8 cellular contexts compared by ENCODE assay signal in the genomic region with DNA sequence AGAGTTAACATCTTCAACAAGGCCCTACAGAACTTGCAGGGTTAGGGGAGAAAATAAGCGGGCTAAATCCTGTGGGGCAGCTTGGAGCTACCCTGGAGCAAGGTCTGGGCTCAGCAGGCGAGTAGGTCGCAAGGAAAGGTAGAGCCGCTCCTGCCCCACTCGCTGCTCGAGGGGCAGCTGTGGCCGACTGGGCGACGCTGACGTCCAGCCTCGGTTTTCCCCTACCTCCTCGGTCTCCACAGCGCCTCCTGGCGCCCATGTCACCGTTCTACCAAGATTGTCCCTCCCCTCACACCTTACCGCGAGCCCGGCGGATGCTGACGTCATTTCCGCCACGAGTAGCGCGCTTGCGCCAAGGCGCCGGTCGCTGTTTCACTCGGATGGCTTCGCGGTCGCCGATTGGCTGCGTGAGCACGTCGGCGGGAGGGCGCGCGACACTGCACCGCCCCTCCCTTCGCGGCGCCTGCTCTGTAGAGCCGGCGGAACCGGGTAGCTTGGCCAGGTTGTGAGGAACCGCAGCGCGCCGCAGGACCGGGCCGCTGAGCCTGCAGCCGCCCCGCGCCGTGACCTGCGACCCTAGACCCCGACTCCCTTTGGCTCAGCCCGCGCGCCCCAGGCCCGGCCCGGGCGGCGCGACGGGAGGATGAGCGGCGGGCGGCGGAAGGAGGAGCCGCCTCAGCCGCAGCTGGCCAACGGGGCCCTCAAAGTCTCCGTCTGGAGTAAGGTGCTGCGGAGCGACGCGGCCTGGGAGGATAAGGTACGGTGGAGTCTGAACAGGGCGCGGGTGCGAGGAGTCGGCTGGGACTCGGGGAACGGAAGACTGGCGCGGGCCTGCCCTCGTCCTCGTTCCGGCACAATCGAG.
A peak's percentile ranks its signal among the peaks of the same experiment; 100 is the strongest.
DNase-seq lines count a peak whose midpoint lies in the region; ATAC-seq lines count a peak whose summit lies in the region.

A gene with protein sequence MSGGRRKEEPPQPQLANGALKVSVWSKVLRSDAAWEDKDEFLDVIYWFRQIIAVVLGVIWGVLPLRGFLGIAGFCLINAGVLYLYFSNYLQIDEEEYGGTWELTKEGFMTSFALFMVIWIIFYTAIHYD (plus strand): TSS at position 471 of the 862 bp plus-strand sequence. CDS start 173 bp downstream, at position 644.

- peaks cover 25% of the 10 kb centered on the region for H3K36me3 ChIP-seq in effector memory CD4-positive, alpha-beta T cell (ENCODE audit: control insufficient read depth, insufficient read depth, low read length)

- no peaks in the 10 kb centered on the region for H3K9me3 ChIP-seq in effector memory CD4-positive, alpha-beta T cell (ENCODE audit: control insufficient read depth, low read length)

- H3K27ac ChIP-seq in effector memory CD4-positive, alpha-beta T cell (ENCODE audit: insufficient read depth, low read length, poor library complexity, severe bottlenecking), result peak within 1 kb of the TSS; percentile 92

- peak within 1 kb of the TSS; percentile 92 for H3K4me3 ChIP-seq in effector memory CD4-positive, alpha-beta T cell (ENCODE audit: insufficient read depth, low read depth, low read length, poor library complexity, severe bottlenecking)

- H3K4me1 ChIP-seq in effector memory CD4-positive, alpha-beta T cell (ENCODE audit: control insufficient read depth, insufficient read depth, low read length, poor library complexity, severe bottlenecking), result peaks cover 14% of the 10 kb centered on the region

- H3K27me3 ChIP-seq in effector memory CD4-positive, alpha-beta T cell (replicated peaks; ENCODE audit: control insufficient read depth, insufficient read depth, low read length, poor library complexity, severe bottlenecking), result no peaks in the 10 kb centered on the region

- DNase-seq in CMK (ENCODE audit: low read depth), result peak; percentile 98
- peak; percentile 98 for DNase-seq in HS-27A (ENCODE audit: low read depth)
- DNase-seq in NK-92 (lab: John Stamatoyannopoulos, UW; ENCODE audit: unreplicated experiment), result peak; percentile 87
- peak; percentile 99 for DNase-seq in activated CD8-positive, alpha-beta memory T cell treated with anti-CD3 and anti-CD28 coated beads for 24 hours
- peak; percentile 98 to 99 (median 99) for DNase-seq in effector memory CD4-positive, alpha-beta T cell
- DNase-seq in medulla oblongata (ENCODE audit: extremely low spot score), result peak; percentile 98
- DNase-seq in stimulated activated CD8-positive, alpha-beta memory T cell treated with anti-CD3 and anti-CD28 coated beads, Interleukin-12 subunit alpha, Interleukin-12 subunit beta, amount 100 ng/mL, for 24 hours (ENCODE audit: extremely low read depth), result peak; percentile 95

- peak; percentile 88 for ATAC-seq in GM19463 (IDR thresholded peaks at IDR 0.05; ENCODE audit: unreplicated experiment)

Comparison
In these comparisons a context has a peak if more than half of its experiments do, and no peak if none do; other contexts are left out.
1. Peak in every context shown above with its lines: DNase-seq, ATAC-seq, H3K4me3 ChIP-seq and H3K27ac ChIP-seq.